8 cellular contexts compared by ENCODE assay signal in genomic region chr2:42827647-42828486, GRCh38. TPM values are rescaled to one million over a fixed set of nuclear protein-coding genes. Genes with fewer than 3 reads are reported as not detected.
A peak's percentile ranks its signal among the peaks of the same experiment; 100 is the strongest.
DNase-seq lines count a peak whose midpoint lies in the region; ATAC-seq and TF ChIP-seq lines count a peak whose summit lies in the region.

No MANE protein-coding gene starts in this region.

- H3K4me3 Mint-ChIP-seq in CD8-positive, alpha-beta T cell: peak overlapping the region; percentile 65

- no peaks in the 10 kb centered on the region for H3F3A ChIP-seq in Loucy (ENCODE audit: low read depth)

- CTCF ChIA-PET in CD8-positive, alpha-beta T cell (lab: Charles Lee): interaction anchor here (0.6 to 2.9 kb wide), 32 partner anchors 9 to 813 kb away, joined by 3 to 14 read pairs (median 4); no protein-coding TSS in a partner anchor

- H3K27ac ChIP-seq in CD8-positive, alpha-beta T cell (ENCODE audit: low read depth, low read length): no peak overlapping the region
- H3K27ac ChIP-seq in neutrophil (no peak overlapping the region), stomach (peak overlapping the region in 3 of 5 donors; percentile 28 to 76 (median 38))

- POLR2A ChIA-PET in CD8-positive, alpha-beta T cell (lab: Charles Lee): interaction anchor here (1.4 kb wide), 1 partner anchor 17 kb away, joined by 6 read pairs; no protein-coding TSS in a partner anchor

- H3K9me3 Mint-ChIP-seq in CD8-positive, alpha-beta T cell: no peaks in the 10 kb centered on the region

- peak; percentile 64 to 87 (median 75) for DNase-seq in CD8-positive, alpha-beta T cell
- peak; percentile 68 for DNase-seq in SHP77 treated with DMSO at 0.1 percent for 48 hours (lab: John Stamatoyannopoulos, UW)
- DNase-seq in activated gamma-delta T cell (lab: John Stamatoyannopoulos, UW): peak; percentile 38
- peak; percentile 70 for DNase-seq in foreskin melanocyte
- DNase-seq in stomach: peak; percentile 93

- H2AFZ ChIP-seq in Loucy (ENCODE audit: low read length): peak overlapping the region; percentile 63; the same call in 1 of the 2 replicates

- 28 to 37% (median 30%) methylated on average over 41 to 47 of the region's 47 CpGs for WGBS in stomach, 5 donors

- TF ChIP-seq EP300 in stomach (IDR thresholded peaks at IDR 0.05): no peak

- peak overlapping the region; percentile 59 for H3K4me2 ChIP-seq in Loucy (ENCODE audit: low read depth, low read length, poor library complexity, severe bottlenecking)

- intact Hi-C loops in CD8-positive, alpha-beta T cell (cut with DNase I, micrococcal nuclease): loop anchor here (1.0 to 5.0 kb wide), 11 partner anchors 18 to 961 kb away; no protein-coding TSS in a partner anchor
- intact Hi-C loops in stomach (cut with DNase I; ENCODE audit: low total_unique reads): no loop called here

- H3K79me2 ChIP-seq in Loucy (ENCODE audit: insufficient read depth, low read length): no peaks in the 10 kb centered on the region

- H3K4me1 ChIP-seq in CD8-positive, alpha-beta T cell (ENCODE audit: insufficient read depth, low read length): peaks cover 9% of the 10 kb centered on the region
- H3K4me1 ChIP-seq in Loucy (ENCODE audit: insufficient read depth, low read length, poor library complexity, severe bottlenecking) (no peaks in the 10 kb centered on the region), neutrophil (ENCODE audit: control insufficient read depth in 1 of 2, insufficient read depth in 1 of 2, low read depth in 1 of 2, low read length in 1 of 2) (peaks cover 13 to 16% of the 10 kb centered on the region in 2 experiments), stomach (peaks cover 5 to 34% (median 24%) of the 10 kb centered on the region in 4 donors)

- TF ChIP-seq CTCF in CD8-positive, alpha-beta T cell (IDR thresholded peaks at IDR 0.05): peak; percentile 93
- TF ChIP-seq CTCF in Loucy (conservative IDR thresholded peaks at IDR 0.05; ENCODE audit: low read length): peak; percentile 81
- TF ChIP-seq CTCF in neutrophil (IDR thresholded peaks at IDR 0.05): peak; percentile 91
- peak in 5 of 7 experiments; percentile 83 to 92 (median 88) for TF ChIP-seq CTCF in stomach (IDR thresholded peaks at IDR 0.05)

- H3K4me1 Mint-ChIP-seq in CD8-positive, alpha-beta T cell (ENCODE audit: low read depth): peaks cover 17% of the 10 kb centered on the region

- no peaks in the 10 kb centered on the region for H4K20me1 ChIP-seq in Loucy (ENCODE audit: insufficient read depth, low read length, poor library complexity, severe bottlenecking)

- TF ChIP-seq POLR2A in stomach (IDR thresholded peaks at IDR 0.05): no peak

- H3K9me2 ChIP-seq in Loucy (replicated peaks; ENCODE audit: low read depth, low read length): no peaks in the 10 kb centered on the region

- peak; percentile 71 for ATAC-seq in CD8-positive, alpha-beta T cell
- ATAC-seq in GM21515 (IDR thresholded peaks at IDR 0.05; ENCODE audit: unreplicated experiment): peak; percentile 85

- no peak overlapping the region for H3K27ac Mint-ChIP-seq in CD8-positive, alpha-beta T cell

- H3K9me3 ChIP-seq in CD8-positive, alpha-beta T cell (ENCODE audit: low read length): no peaks in the 10 kb centered on the region
- no peaks in the 10 kb centered on the region for H3K9me3 ChIP-seq in Loucy (ENCODE audit: insufficient read depth, low read depth, low read length)
- H3K9me3 ChIP-seq in neutrophil: no peaks in the 10 kb centered on the region
- no peaks in the 10 kb centered on the region for H3K9me3 ChIP-seq in stomach

- H3K36me3 ChIP-seq in CD8-positive, alpha-beta T cell (ENCODE audit: insufficient read depth, low read length): no peaks in the 10 kb centered on the region
- no peaks in the 10 kb centered on the region for H3K36me3 ChIP-seq in Loucy (ENCODE audit: insufficient read depth, low read length)
- H3K36me3 ChIP-seq in neutrophil: no peaks in the 10 kb centered on the region
- no peaks in the 10 kb centered on the region for H3K36me3 ChIP-seq in stomach

- H3K27me3 Mint-ChIP-seq in CD8-positive, alpha-beta T cell (ENCODE audit: low read depth): peaks cover 1% of the 10 kb centered on the region

- no peaks in the 10 kb centered on the region for H3K27me3 ChIP-seq in CD8-positive, alpha-beta T cell (ENCODE audit: insufficient read depth, low read length)
- H3K27me3 ChIP-seq in Loucy (ENCODE audit: insufficient read depth, low read length, poor library complexity, severe bottlenecking) (no peaks in the 10 kb centered on the region), neutrophil (no peaks in the 10 kb centered on the region), stomach (no peaks in the 10 kb centered on the region)

- no peaks in the 10 kb centered on the region for H3K36me3 Mint-ChIP-seq in CD8-positive, alpha-beta T cell

- H3K9ac ChIP-seq in Loucy (ENCODE audit: low read depth, low read length, poor library complexity, severe bottlenecking): no peak overlapping the region

- peak overlapping the region; percentile 30 for H3K4me3 ChIP-seq in CD8-positive, alpha-beta T cell (ENCODE audit: low read depth, low read length)
- H3K4me3 ChIP-seq in Loucy (ENCODE audit: low read length, poor library complexity, severe bottlenecking): peak overlapping the region; percentile 25
- peak overlapping the region in 1 of 2 experiments; percentile 38 for H3K4me3 ChIP-seq in neutrophil (ENCODE audit: low read depth in 1 of 2, low read length in 1 of 2)
- H3K4me3 ChIP-seq in stomach: peak overlapping the region; percentile 33 to 36 (median 34)

RNA-seq across cellular contexts. Expression of gene HAAO, which starts 35.5 kb away (rescaled TPM):
- not detected for total RNA-seq in CD8-positive, alpha-beta T cell
- 10 to 100 TPM in 1 of 5 donors, 1 to 10 TPM in 1, under 1 TPM in 1, not detected in 2; 0.89 to 18.5 (median 6.8) TPM for total RNA-seq in stomach
- 10 to 100 TPM in 2 of 3 donors, 1 to 10 TPM in 1; 4.0 to 23.5 (median 22.8) TPM for polyA plus RNA-seq in stomach

Comparison
In these comparisons a context has a peak if more than half of its experiments do, and no peak if none do; other contexts are left out.
1. DNase-seq: peak in every context shown above with its lines; median percentile 93 in stomach; 75 in CD8-positive, alpha-beta T cell; 70 in foreskin melanocyte; 68 in SHP77 treated with DMSO at 0.1 percent for 48 hours; 38 in activated gamma-delta T cell.
2. H3K27ac ChIP-seq: peak in stomach (3 of 5); none in CD8-positive, alpha-beta T cell (single experiment) and neutrophil (single experiment).
3. Peak in every context shown above with its lines, with median percentiles within 50 percentile points of each other: CTCF ChIP-seq.